Comparison of ENCODE assay signal across 9 cellular contexts in the genomic region with DNA sequence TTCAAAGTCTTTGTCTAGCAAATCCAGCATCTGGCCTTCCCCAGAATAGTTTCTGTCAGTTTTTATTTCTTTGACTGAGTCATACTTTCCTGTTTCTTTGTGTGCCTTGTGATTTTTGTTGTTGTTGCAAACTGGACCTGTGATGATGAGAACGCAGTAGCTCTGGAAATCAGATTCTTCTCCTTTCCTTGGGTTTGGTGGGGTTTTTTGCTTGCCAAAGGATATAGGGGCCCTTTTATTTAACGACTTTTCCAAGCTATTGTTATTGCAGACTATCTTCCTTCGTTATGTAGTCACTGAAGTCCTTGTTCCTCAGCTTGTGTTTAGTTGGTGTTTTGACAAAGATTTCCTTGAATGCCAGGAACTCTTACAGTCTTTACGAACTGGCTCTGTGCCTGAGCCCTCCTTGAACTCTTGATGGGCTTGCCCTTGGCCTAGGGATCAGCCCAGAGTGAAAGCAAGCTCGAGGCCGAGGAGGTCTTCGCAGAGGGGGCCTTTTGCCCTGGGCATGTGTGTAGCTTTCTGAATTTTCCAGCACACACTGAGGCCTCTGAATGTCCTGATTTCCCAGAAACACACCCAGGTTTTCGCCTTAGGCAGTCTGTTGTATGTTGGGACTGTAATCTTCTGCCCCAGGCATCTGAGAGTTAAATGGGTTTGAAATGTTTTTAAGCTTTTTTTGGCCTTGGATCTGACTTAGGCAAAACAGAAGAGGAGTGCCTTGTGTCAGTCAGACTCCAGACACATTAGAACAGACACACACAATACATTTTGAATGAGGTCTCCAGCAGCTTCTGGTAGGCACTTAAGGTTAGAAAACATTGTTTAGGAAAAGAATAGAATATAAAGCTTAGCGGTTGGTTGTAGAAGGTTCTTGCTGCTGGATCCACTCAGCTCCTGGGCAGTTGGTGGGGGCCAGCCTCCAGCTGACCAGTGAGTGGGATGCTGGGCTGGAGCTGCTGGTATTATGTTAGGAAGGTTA. TPM values are rescaled to one million over a fixed set of nuclear protein-coding genes. Genes with fewer than 3 reads are reported as not detected.
DNase-seq lines count a peak whose midpoint lies in the region; ATAC-seq and TF ChIP-seq lines count a peak whose summit lies in the region.
"Had no signal": no experiment of that assay in that cellular context is flagged by ENCODE, and none has a peak within 500 bp of the region (broad histone marks: within the 10 kb centered on the region; RNA-seq: fewer than 3 reads in every experiment).

No MANE protein-coding gene starts in this region.

- peaks cover 3% of the 10 kb centered on the region for H3K36me3 Mint-ChIP-seq in CD4-positive, CD25-positive, alpha-beta regulatory T cell

- no peak for TF ChIP-seq CTCF in Peyer's patch (IDR thresholded peaks at IDR 0.05)
- TF ChIP-seq CTCF in neutrophil (IDR thresholded peaks at IDR 0.05) = no peak

- peaks cover 14% of the 10 kb centered on the region for H3K4me1 ChIP-seq in CD4-positive, CD25-positive, alpha-beta regulatory T cell (ENCODE audit: control insufficient read depth, insufficient read depth, low read length, poor library complexity, severe bottlenecking)
- H3K4me1 ChIP-seq in Peyer's patch (peaks cover 0 to 41% (median 2%) of the 10 kb centered on the region in 4 donors), neutrophil (ENCODE audit: control insufficient read depth in 1 of 2, insufficient read depth in 1 of 2, low read depth in 1 of 2, low read length in 1 of 2) (peaks cover 0 to 6% of the 10 kb centered on the region in 2 experiments)

- no peaks in the 10 kb centered on the region for H3K36me3 ChIP-seq in CD4-positive, CD25-positive, alpha-beta regulatory T cell (ENCODE audit: control insufficient read depth, insufficient read depth, low read length)
- no peaks in the 10 kb centered on the region for H3K36me3 ChIP-seq in Peyer's patch
- no peaks in the 10 kb centered on the region for H3K36me3 ChIP-seq in neutrophil

- no peaks in the 10 kb centered on the region for H3K9me3 Mint-ChIP-seq in CD4-positive, CD25-positive, alpha-beta regulatory T cell
- H3K9me3 Mint-ChIP-seq: memory B cell had no signal

- H3K27me3 Mint-ChIP-seq in CD4-positive, CD25-positive, alpha-beta regulatory T cell = no peaks in the 10 kb centered on the region
- H3K27me3 Mint-ChIP-seq: memory B cell had no signal

- TF ChIP-seq POLR2A in Peyer's patch (IDR thresholded peaks at IDR 0.05) = no peak

- no peak overlapping the region for H3K4me3 ChIP-seq in CD4-positive, CD25-positive, alpha-beta regulatory T cell (ENCODE audit: low read depth, low read length)
- H3K4me3 ChIP-seq in Peyer's patch (no peak overlapping the region), neutrophil (ENCODE audit: low read depth in 1 of 2, low read length in 1 of 2) (no peak overlapping the region)

- H3K9me3 ChIP-seq in CD4-positive, CD25-positive, alpha-beta regulatory T cell (ENCODE audit: control insufficient read depth in 2 of 2, low read length in 2 of 2) = no peaks in the 10 kb centered on the region
- H3K9me3 ChIP-seq in Peyer's patch = no peaks in the 10 kb centered on the region
- no peaks in the 10 kb centered on the region for H3K9me3 ChIP-seq in neutrophil

- H3K4me1 Mint-ChIP-seq in CD4-positive, CD25-positive, alpha-beta regulatory T cell = peaks cover 28 to 59% (median 50%) of the 10 kb centered on the region in 4 donors

- peak overlapping the region; percentile 45 to 89 (median 73) for H3K27ac Mint-ChIP-seq in CD4-positive, CD25-positive, alpha-beta regulatory T cell
- H3K27ac Mint-ChIP-seq: memory B cell had no signal

- no peak overlapping the region for H3K27ac ChIP-seq in CD4-positive, CD25-positive, alpha-beta regulatory T cell (ENCODE audit: insufficient read depth, low read length, poor library complexity, severe bottlenecking)
- H3K27ac ChIP-seq in Peyer's patch (peak overlapping the region; percentile 37 to 79 (median 58)), epithelial cell of prostate (peak overlapping the region; percentile 72), neutrophil (peak overlapping the region; percentile 1)

- H3K4me3 Mint-ChIP-seq in CD4-positive, CD25-positive, alpha-beta regulatory T cell = peak overlapping the region; percentile 33 to 69 (median 54)
- H3K4me3 Mint-ChIP-seq: memory B cell had no signal

- no peaks in the 10 kb centered on the region for H3K27me3 ChIP-seq in CD4-positive, CD25-positive, alpha-beta regulatory T cell (ENCODE audit: control insufficient read depth, insufficient read depth, low read length)
- H3K27me3 ChIP-seq in Peyer's patch = no peaks in the 10 kb centered on the region
- no peaks in the 10 kb centered on the region for H3K27me3 ChIP-seq in neutrophil

- peak in 1 of 3 donors; percentile 28 for DNase-seq in CD4-positive, CD25-positive, alpha-beta regulatory T cell
- DNase-seq in Peyer's patch (no peak), epithelial cell of prostate (ENCODE audit: low read depth, low spot score) (peak; percentile 59), T-helper 9 cell (no peak)
- DNase-seq in activated CD4-positive, alpha-beta T cell treated with anti-CD3 and anti-CD28 coated beads for 1 hour = no peak

- no peak for ATAC-seq in CD4-positive, CD25-positive, alpha-beta regulatory T cell (ENCODE audit: low read depth in 2 of 2)
- ATAC-seq in HG03520 (IDR thresholded peaks at IDR 0.05; ENCODE audit: unreplicated experiment) (no peak), GM18517 (IDR thresholded peaks at IDR 0.05; ENCODE audit: unreplicated experiment) (no peak)

RNA-seq across cellular contexts. Expression of gene FOXK2, which starts 17.0 kb away (rescaled TPM):
- 55.6 TPM for total RNA-seq in CD4-positive, CD25-positive, alpha-beta regulatory T cell
- polyA plus RNA-seq in CD4-positive, CD25-positive, alpha-beta regulatory T cell = 1 to 10 TPM; 2.2 to 4.9 (median 3.8) TPM
- 10 to 100 TPM; 40.6 to 67.7 (median 61.1) TPM for total RNA-seq in Peyer's patch
